21 cellular contexts compared by ENCODE assay signal in the genomic region with DNA sequence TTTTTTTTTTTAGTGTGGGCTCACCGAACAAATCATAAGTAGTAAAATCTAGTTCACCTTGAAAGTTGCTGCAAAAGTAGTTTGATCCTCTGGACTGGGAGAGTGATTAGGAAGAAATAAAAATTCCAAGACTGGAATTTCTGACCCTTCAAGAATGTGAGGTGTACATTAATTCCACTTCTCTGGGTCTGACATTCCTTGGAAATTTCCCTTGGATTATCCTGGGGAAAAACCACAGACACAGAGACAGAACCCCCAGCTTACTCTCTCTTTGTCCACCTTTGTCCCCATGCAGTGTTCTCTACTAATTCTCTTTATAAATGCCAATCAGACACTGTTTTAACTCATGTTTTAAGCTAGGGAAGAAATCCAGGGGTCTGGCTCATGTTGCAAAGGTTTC.
"Had no signal": no experiment of that assay in that cellular context is flagged by ENCODE, and none has a peak within 500 bp of the region (broad histone marks: within the 10 kb centered on the region; RNA-seq: fewer than 3 reads in every experiment).

No MANE protein-coding gene starts in this region.

- DNase-seq: activated B cell treated with CpG ODN at 0.5 μM for 24 hours; activated CD4-positive, alpha-beta T cell treated with anti-CD3 and anti-CD28 coated beads, Interleukin-2, amount 10 ng/mL, durations not matched to agents 7 days and 5 days; activated CD8-positive, alpha-beta memory T cell treated with anti-CD3 and anti-CD28 coated beads, Interleukin-2, amount 50 U/mL, for 4 hours; activated effector memory CD4-positive, alpha-beta T cell treated with Interleukin-2 at 50 U/mL for 16 hours; activated T-cell treated with anti-CD3 and anti-CD28 coated beads, Interleukin-2, amount 50 U/mL, for 4 hours; dermis blood vessel endothelial cell; effector memory CD4-positive, alpha-beta T cell; foreskin fibroblast; glutamatergic neuron; hippocampal formation; sigmoid colon; spleen; stimulated activated CD4-positive, alpha-beta T cell treated with anti-CD3 and anti-CD28 coated beads, Interleukin-4, amount 100 ng/mL, for 4 hours; stimulated activated naive B cell treated with anti-CD40 and anti-IgM and Interleukin-4, amounts not matched to agents 10 μg/mL and 1 μg/mL and 100 μg/mL, for 72 hours; upper lobe of right lung had no signal

- H3K79me2 ChIP-seq: parathyroid adenoma had no signal

- H3K27me3 ChIP-seq: ascending aorta, sigmoid colon had no signal

- H3K4me1 Mint-ChIP-seq: activated B cell treated with CpG ODN at 0.5 μM for 24 hours; activated CD4-positive, alpha-beta T cell treated with anti-CD3 and anti-CD28 coated beads, Interleukin-2, amount 10 ng/mL, durations not matched to agents 7 days and 5 days; activated naive CD4-positive, alpha-beta T cell treated with anti-CD3 and anti-CD28 coated beads, Interleukin-2, amount 50 U/mL, for 24 hours; stimulated activated naive B cell treated with anti-CD40 and anti-IgM and Interleukin-4, amounts not matched to agents 10 μg/mL and 1 μg/mL and 100 μg/mL, for 72 hours had no signal

- H3K4me3 Mint-ChIP-seq: activated B cell treated with CpG ODN at 0.5 μM for 24 hours; activated CD4-positive, alpha-beta T cell treated with anti-CD3 and anti-CD28 coated beads, Interleukin-2, amount 10 ng/mL, durations not matched to agents 7 days and 5 days; activated naive CD4-positive, alpha-beta T cell treated with anti-CD3 and anti-CD28 coated beads, Interleukin-2, amount 50 U/mL, for 24 hours; activated T-cell treated with anti-CD3 and anti-CD28 coated beads, Interleukin-2, amount 50 U/mL, for 4 hours; stimulated activated naive B cell treated with anti-CD40 and anti-IgM and Interleukin-4, amounts not matched to agents 10 μg/mL and 1 μg/mL and 100 μg/mL, for 72 hours had no signal

- H3K9ac ChIP-seq: parathyroid adenoma had no signal

- H3K36me3 Mint-ChIP-seq: activated naive CD4-positive, alpha-beta T cell treated with anti-CD3 and anti-CD28 coated beads, Interleukin-2, amount 50 U/mL, for 24 hours; stimulated activated naive B cell treated with anti-CD40 and anti-IgM and Interleukin-4, amounts not matched to agents 10 μg/mL and 1 μg/mL and 100 μg/mL, for 72 hours had no signal

- H3K9me3 Mint-ChIP-seq: activated CD4-positive, alpha-beta T cell treated with anti-CD3 and anti-CD28 coated beads, Interleukin-2, amount 10 ng/mL, durations not matched to agents 7 days and 5 days; activated T-cell treated with anti-CD3 and anti-CD28 coated beads, Interleukin-2, amount 50 U/mL, for 4 hours; stimulated activated naive B cell treated with anti-CD40 and anti-IgM and Interleukin-4, amounts not matched to agents 10 μg/mL and 1 μg/mL and 100 μg/mL, for 72 hours had no signal

- H2AFZ ChIP-seq: parathyroid adenoma had no signal

- H3K27me3 Mint-ChIP-seq: stimulated activated naive B cell treated with anti-CD40 and anti-IgM and Interleukin-4, amounts not matched to agents 10 μg/mL and 1 μg/mL and 100 μg/mL, for 72 hours had no signal

- H3K4me1 ChIP-seq: ascending aorta, sigmoid colon, spleen, upper lobe of right lung had no signal

- H3K27ac ChIP-seq: ascending aorta, parathyroid adenoma, sigmoid colon, SK-N-MC, spleen, upper lobe of right lung had no signal

- H3K9me3 ChIP-seq: ascending aorta, sigmoid colon, spleen, upper lobe of right lung had no signal

- H3K36me3 ChIP-seq: ascending aorta, sigmoid colon, spleen, upper lobe of right lung had no signal

- H3K4me3 ChIP-seq: ascending aorta, lung, sigmoid colon, SK-N-MC, spleen, upper lobe of right lung had no signal

- ATAC-seq: activated T-cell treated with anti-CD3 and anti-CD28 coated beads, Interleukin-2, amount 50 U/mL, for 4 hours; left lobe of liver; stimulated activated naive B cell treated with anti-CD40 and anti-IgM and Interleukin-4, amounts not matched to agents 10 μg/mL and 1 μg/mL and 100 μg/mL, for 72 hours; upper lobe of right lung had no signal

- H3K27ac Mint-ChIP-seq: activated B cell treated with CpG ODN at 0.5 μM for 24 hours; activated CD4-positive, alpha-beta T cell treated with anti-CD3 and anti-CD28 coated beads, Interleukin-2, amount 10 ng/mL, durations not matched to agents 7 days and 5 days; activated naive CD4-positive, alpha-beta T cell treated with anti-CD3 and anti-CD28 coated beads, Interleukin-2, amount 50 U/mL, for 24 hours; stimulated activated naive B cell treated with anti-CD40 and anti-IgM and Interleukin-4, amounts not matched to agents 10 μg/mL and 1 μg/mL and 100 μg/mL, for 72 hours had no signal
